Comparison of ENCODE assay signal across 14 cellular contexts in the genomic region with DNA sequence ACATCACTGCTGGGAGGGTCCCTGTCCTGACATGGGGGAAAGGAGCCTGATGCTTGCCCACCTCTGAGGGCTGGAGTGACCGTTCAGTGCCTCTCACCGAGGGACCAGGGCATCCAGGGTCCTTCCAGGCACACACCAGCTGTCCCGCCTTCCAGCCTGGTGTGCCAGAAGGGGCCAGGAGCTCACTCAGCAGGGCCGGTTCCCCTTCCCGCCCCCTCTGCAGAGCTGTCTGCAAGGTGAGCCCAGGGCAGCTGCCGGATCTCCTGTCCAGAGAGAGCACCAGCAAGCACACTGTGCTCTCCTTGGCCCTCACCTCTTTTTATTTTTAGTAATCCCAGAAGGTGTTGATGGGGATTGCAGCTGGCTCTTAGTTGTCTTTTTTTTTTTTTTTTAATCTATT. TPM values are rescaled to one million over a fixed set of nuclear protein-coding genes. Genes with fewer than 3 reads are reported as not detected.
DNase-seq lines count a peak whose midpoint lies in the region; ATAC-seq and TF ChIP-seq lines count a peak whose summit lies in the region.
"Had no signal": no experiment of that assay in that cellular context is flagged by ENCODE, and none has a peak within 500 bp of the region (broad histone marks: within the 10 kb centered on the region; RNA-seq: fewer than 3 reads in every experiment).

No MANE protein-coding gene starts in this region.

- H4K20me1 ChIP-seq in hepatocyte (ENCODE audit: insufficient read depth, poor library complexity, severe bottlenecking), result peaks cover 3% of the 10 kb centered on the region

- peaks cover 6% of the 10 kb centered on the region for H3K36me3 ChIP-seq in right atrium auricular region
- peaks cover 0 to 25% of the 10 kb centered on the region in 2 donors for H3K36me3 ChIP-seq in psoas muscle (ENCODE audit: insufficient read depth in 1 of 2, low read depth in 1 of 2)
- peaks cover 24% of the 10 kb centered on the region for H3K36me3 ChIP-seq in upper lobe of right lung
- H3K36me3 ChIP-seq in hepatocyte (replicated peaks; ENCODE audit: insufficient read depth, low read depth), result no peaks in the 10 kb centered on the region

- H3K79me2 ChIP-seq in hepatocyte, result peaks cover 31% of the 10 kb centered on the region

- peak overlapping the region; percentile 82 to 84 for H3K27ac ChIP-seq in right atrium auricular region
- peak overlapping the region; percentile 81 for H3K27ac ChIP-seq in psoas muscle
- H3K27ac ChIP-seq in upper lobe of right lung, result peak overlapping the region; percentile 53
- no peak overlapping the region for H3K27ac ChIP-seq in hepatocyte
- H3K27ac ChIP-seq: VCaP had no signal

- intact Hi-C loops in psoas muscle (cut with DNase I), result loop anchor here in 1 of 2 donors (5.0 kb wide), 1 partner anchor 36 kb away; no protein-coding TSS in a partner anchor
- intact Hi-C loops in upper lobe of right lung (cut with DNase I), result no loop called here

- H3K9me3 ChIP-seq in right atrium auricular region, result no peaks in the 10 kb centered on the region
- no peaks in the 10 kb centered on the region for H3K9me3 ChIP-seq in psoas muscle
- no peaks in the 10 kb centered on the region for H3K9me3 ChIP-seq in upper lobe of right lung
- H3K9me3 ChIP-seq in hepatocyte (ENCODE audit: low read depth), result no peaks in the 10 kb centered on the region

- H3K9me2 ChIP-seq in hepatocyte (replicated peaks; ENCODE audit: insufficient read depth), result no peaks in the 10 kb centered on the region

- 3 to 18% (median 14%) methylated on average over 5 to 6 of the region's 6 CpGs for WGBS in psoas muscle, 3 donors
- 75% methylated on average over 6 of the region's 6 CpGs for WGBS in hepatocyte (ENCODE audit: low lambda C conversion rate, missing lambda C conversion rate)

- peak; percentile 66 to 74 (median 70) for ATAC-seq in psoas muscle
- no peak for ATAC-seq in upper lobe of right lung
- ATAC-seq in HG03565 (IDR thresholded peaks at IDR 0.05; ENCODE audit: unreplicated experiment), result no peak
- ATAC-seq: K562 had no signal

- H3K4me3 ChIP-seq in right atrium auricular region (no peak overlapping the region), psoas muscle (peak overlapping the region; percentile 41), upper lobe of right lung (no peak overlapping the region), hepatocyte (no peak overlapping the region)
- H3K4me3 ChIP-seq: K562 had no signal

- no peak overlapping the region for H2AFZ ChIP-seq in hepatocyte

- peak; percentile 24 for DNase-seq in SHP77 (lab: John Stamatoyannopoulos, UW)
- no peak for DNase-seq in SHP77 treated with DMSO at 0.1 percent for 48 hours (lab: John Stamatoyannopoulos, UW)
- no peak for DNase-seq in right atrium auricular region (ENCODE audit: low spot score)
- DNase-seq in psoas muscle, result peak; percentile 77 to 89
- DNase-seq in upper lobe of right lung, result peak; percentile 60
- DNase-seq in OCI-M2 (lab: John Stamatoyannopoulos, UW; ENCODE audit: unreplicated experiment), result no peak
- DNase-seq in hepatocyte (ENCODE audit: low spot score), result no peak
- DNase-seq: activated effector memory CD4-positive, alpha-beta T cell treated with anti-CD3 and anti-CD28 coated beads, Interleukin-2, amount 50 U/mL, for 16 hours; CD8-positive, alpha-beta memory T cell; NCI-H1105; NCI-H345 had no signal

- H3K4me1 ChIP-seq in right atrium auricular region, result peaks cover 0 to 81% of the 10 kb centered on the region in 2 donors
- peaks cover 77% of the 10 kb centered on the region for H3K4me1 ChIP-seq in psoas muscle
- H3K4me1 ChIP-seq in upper lobe of right lung, result peaks cover 18% of the 10 kb centered on the region
- H3K4me1 ChIP-seq in hepatocyte (ENCODE audit: insufficient read depth), result peaks cover 41% of the 10 kb centered on the region

- H3K27me3 ChIP-seq in right atrium auricular region, result no peaks in the 10 kb centered on the region
- no peaks in the 10 kb centered on the region for H3K27me3 ChIP-seq in psoas muscle (ENCODE audit: insufficient read depth in 3 of 3, low read length in 2 of 3)
- H3K27me3 ChIP-seq in upper lobe of right lung, result no peaks in the 10 kb centered on the region
- H3K27me3 ChIP-seq in hepatocyte, result no peaks in the 10 kb centered on the region

- H3K4me2 ChIP-seq in hepatocyte, result no peak overlapping the region

- no peak for TF ChIP-seq CTCF in right atrium auricular region (IDR thresholded peaks at IDR 0.05)
- no peak for TF ChIP-seq CTCF in psoas muscle (IDR thresholded peaks at IDR 0.05)
- no peak for TF ChIP-seq CTCF in upper lobe of right lung (IDR thresholded peaks at IDR 0.05)
- TF ChIP-seq CTCF in hepatocyte (IDR thresholded peaks at IDR 0.05; ENCODE audit: poor library complexity), result no peak

RNA-seq across cellular contexts. Expression of a gene that starts 16.9 kb away (rescaled TPM):
- total RNA-seq in right atrium auricular region, result 10 to 100 TPM; 35.0 to 41.0 TPM
- total RNA-seq in psoas muscle, result 10 to 100 TPM; 21.0 to 56.8 (median 37.0) TPM
- 10 to 100 TPM in 2 of 3 donors, 1 to 10 TPM in 1; 5.8 to 23.4 (median 14.9) TPM for polyA plus RNA-seq in psoas muscle
- total RNA-seq in upper lobe of right lung, result 43.7 TPM
- total RNA-seq in hepatocyte, result 40.4 and 54.8 TPM in 2 replicates
- 23.9 and 26.3 TPM in 2 replicates for polyA plus RNA-seq in hepatocyte

RNA-seq across cellular contexts. Expression of a gene that starts 41.2 kb away (rescaled TPM):
- total RNA-seq in right atrium auricular region (10 to 100 TPM; 20.1 to 20.8 TPM), psoas muscle (10 to 100 TPM; 12.0 to 60.7 (median 42.1) TPM), upper lobe of right lung (29.0 TPM), hepatocyte (61.3 and 66.9 TPM in 2 replicates)
- polyA plus RNA-seq in psoas muscle (10 to 100 TPM; 22.9 to 46.2 (median 28.6) TPM), hepatocyte (75.3 and 102 TPM in 2 replicates)

Comparison
In these comparisons a context has a peak if more than half of its experiments do, and no peak if none do; other contexts are left out.
1. DNase-seq: peak in SHP77 (2 of 2), psoas muscle (2 of 2) and upper lobe of right lung (single experiment); none in SHP77 treated with DMSO at 0.1 percent for 48 hours (single experiment), right atrium auricular region (single experiment), OCI-M2 (single experiment) and hepatocyte (single experiment).
2. ATAC-seq: peak in psoas muscle (4 of 4); none in upper lobe of right lung (single experiment) and HG03565 (single experiment).